ENCODE assay signal across 29 cellular contexts in the genomic region with DNA sequence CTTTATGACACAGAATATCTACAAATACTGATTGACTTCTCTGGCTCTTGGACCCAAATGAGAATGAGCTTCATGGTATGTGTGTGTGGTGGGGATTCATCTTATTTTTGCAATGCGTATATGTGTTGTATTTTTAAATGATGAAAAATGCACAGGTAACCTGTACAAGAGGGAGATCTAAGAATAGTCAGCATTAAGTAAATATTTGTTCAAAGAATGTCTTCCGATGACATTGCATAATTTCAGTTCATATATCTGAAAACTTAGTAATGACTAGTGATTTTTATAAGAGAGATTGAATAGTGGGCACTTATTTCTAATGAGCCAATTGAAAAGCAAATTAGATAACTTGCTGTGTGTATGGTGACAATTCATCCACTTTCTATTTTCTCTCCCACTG.
"Had no signal": no experiment of that assay in that cellular context is flagged by ENCODE, and none has a peak within 500 bp of the region (broad histone marks: within the 10 kb centered on the region; RNA-seq: fewer than 3 reads in every experiment).

No MANE protein-coding gene starts in this region.

- ATAC-seq: activated CD4-positive, alpha-beta T cell treated with anti-CD3 and anti-CD28 coated beads for 36 hours; activated T-helper 17 cell treated with anti-CD3 and anti-CD28 coated beads, Interleukin-2, amount 50 U/mL, for 72 hours; Panc1; Right ventricle myocardium inferior; T-cell had no signal

- H3K4me3 Mint-ChIP-seq: activated CD4-positive, alpha-beta memory T cell treated with anti-CD3 and anti-CD28 coated beads, Interleukin-2, amount 10 ng/mL, durations not matched to agents 7 days and 5 days; activated CD4-positive, alpha-beta T cell treated with anti-CD3 and anti-CD28 coated beads for 36 hours; activated naive CD4-positive, alpha-beta T cell treated with anti-CD3 and anti-CD28 coated beads for 36 hours; activated naive CD8-positive, alpha-beta T cell; activated T-helper 17 cell treated with anti-CD3 and anti-CD28 coated beads, Interleukin-2, amount 50 U/mL, for 72 hours; T-cell had no signal

- H3K4me3 ChIP-seq: SK-N-MC had no signal

- H3K9me3 Mint-ChIP-seq: activated CD4-positive, alpha-beta memory T cell treated with anti-CD3 and anti-CD28 coated beads, Interleukin-2, amount 10 ng/mL, durations not matched to agents 7 days and 5 days; activated naive CD4-positive, alpha-beta T cell treated with anti-CD3 and anti-CD28 coated beads for 36 hours; activated T-helper 17 cell treated with anti-CD3 and anti-CD28 coated beads, Interleukin-2, amount 50 U/mL, for 72 hours; T-cell had no signal

- H3K36me3 Mint-ChIP-seq: activated naive CD8-positive, alpha-beta T cell; T-cell had no signal

- H3K27me3 ChIP-seq: brain microvascular endothelial cell had no signal

- FAIRE-seq: TTC549 had no signal

- H3K4me1 Mint-ChIP-seq: activated CD4-positive, alpha-beta memory T cell treated with anti-CD3 and anti-CD28 coated beads, Interleukin-2, amount 10 ng/mL, durations not matched to agents 7 days and 5 days; activated CD4-positive, alpha-beta T cell treated with anti-CD3 and anti-CD28 coated beads for 36 hours; activated T-helper 17 cell treated with anti-CD3 and anti-CD28 coated beads, Interleukin-2, amount 50 U/mL, for 72 hours; T-cell had no signal

- DNase-seq: activated CD4-positive, alpha-beta memory T cell treated with anti-CD3 and anti-CD28 coated beads, Interleukin-2, amount 10 ng/mL, durations not matched to agents 7 days and 5 days; activated CD4-positive, alpha-beta T cell treated with anti-CD3 and anti-CD28 coated beads for 36 hours; activated CD4-positive, alpha-beta T cell treated with anti-CD3 and anti-CD28 coated beads, Interleukin-2, amount 50 U/mL, for 1 hour; activated gamma-delta T cell; activated naive CD4-positive, alpha-beta T cell treated with anti-CD3 and anti-CD28 coated beads for 36 hours; activated T-cell treated with anti-CD3 and anti-CD28 coated beads for 4 hours; activated T-cell treated with anti-CD3 and anti-CD28 coated beads, Interleukin-2, amount 50 U/mL, for 48 hours; amygdala; brain microvascular endothelial cell; cerebellar nuclear complex; Kasumi-1; NCI-H1092; NCI-H1417; NCI-H2171; NCI-H2227 treated with DMSO at 0.1 percent for 48 hours; NCI-H446 treated with DMSO at 0.1 percent for 48 hours; NCI-H526 treated with DMSO at 0.1 percent for 48 hours; NCI-H82; NK-92 treated with Interleukin-12 subunit alpha and Interleukin-12 subunit beta, amount 100 ng/mL, for 24 hours; RPMI8226; T-cell; T-helper 2 cell; T1000 had no signal

- H3K27ac Mint-ChIP-seq: activated CD4-positive, alpha-beta memory T cell treated with anti-CD3 and anti-CD28 coated beads, Interleukin-2, amount 10 ng/mL, durations not matched to agents 7 days and 5 days; activated CD4-positive, alpha-beta T cell treated with anti-CD3 and anti-CD28 coated beads for 36 hours; activated naive CD4-positive, alpha-beta T cell treated with anti-CD3 and anti-CD28 coated beads for 36 hours; activated naive CD8-positive, alpha-beta T cell; activated T-helper 17 cell treated with anti-CD3 and anti-CD28 coated beads, Interleukin-2, amount 50 U/mL, for 72 hours; T-cell had no signal

- H3K36me3 ChIP-seq: brain microvascular endothelial cell had no signal

- H3K27ac ChIP-seq: brain microvascular endothelial cell, SK-N-MC had no signal

- H3K27me3 Mint-ChIP-seq: activated CD4-positive, alpha-beta memory T cell treated with anti-CD3 and anti-CD28 coated beads, Interleukin-2, amount 10 ng/mL, durations not matched to agents 7 days and 5 days; activated CD4-positive, alpha-beta T cell treated with anti-CD3 and anti-CD28 coated beads for 36 hours had no signal
